In genomic region chr16:87582966-87583325, GRCh38 we compare ENCODE assay signal across 18 cellular contexts. TPM values are rescaled to one million over a fixed set of nuclear protein-coding genes. Genes with fewer than 3 reads are reported as not detected.
DNase-seq lines count a peak whose midpoint lies in the region; ATAC-seq and TF ChIP-seq lines count a peak whose summit lies in the region.
"Had no signal": no experiment of that assay in that cellular context is flagged by ENCODE, and none has a peak within 500 bp of the region (broad histone marks: within the 10 kb centered on the region; RNA-seq: fewer than 3 reads in every experiment).

No MANE protein-coding gene starts in this region.

- H3K27ac ChIP-seq in mammary epithelial cell (ENCODE audit: insufficient read depth, low read depth, low read length) = no peak overlapping the region
- H3K27ac ChIP-seq in fibroblast of lung (ENCODE audit: insufficient read depth, low read length) = peak overlapping the region; percentile 97
- H3K27ac ChIP-seq in psoas muscle = peak overlapping the region; percentile 73
- peak overlapping the region; percentile 85 for H3K27ac ChIP-seq in urinary bladder (ENCODE audit: low read depth)
- H3K27ac ChIP-seq: epithelial cell of prostate, HL-60, SK-N-MC had no signal

- in situ Hi-C loops in mammary epithelial cell (cut with MboI; ENCODE audit: low sequenced_read_pairs in 2 of 2) = loop anchor here in 1 of 2 donors (25.0 kb wide), 1 partner anchor 329 kb away; no protein-coding TSS in a partner anchor

- no peaks in the 10 kb centered on the region for H3K36me3 ChIP-seq in mammary epithelial cell (ENCODE audit: insufficient read depth, low read length)
- no peaks in the 10 kb centered on the region for H3K36me3 ChIP-seq in fibroblast of lung (ENCODE audit: control insufficient read depth, insufficient read depth, low read length)
- no peaks in the 10 kb centered on the region for H3K36me3 ChIP-seq in psoas muscle (ENCODE audit: insufficient read depth in 1 of 2, low read depth in 1 of 2)
- no peaks in the 10 kb centered on the region for H3K36me3 ChIP-seq in urinary bladder (ENCODE audit: insufficient read depth)

- no peaks in the 10 kb centered on the region for H3K79me2 ChIP-seq in mammary epithelial cell (ENCODE audit: insufficient read depth, low read length)
- no peaks in the 10 kb centered on the region for H3K79me2 ChIP-seq in fibroblast of lung (ENCODE audit: control insufficient read depth, insufficient read depth, low read length)

- intact Hi-C loops in MCF 10A (cut with micrococcal nuclease) (no loop called here), mammary epithelial cell (cut with micrococcal nuclease) (no loop called here), psoas muscle (cut with DNase I) (no loop called here), posterior cingulate gyrus (cut with DNase I) (no loop called here)

- no peak overlapping the region for H3K4me3 Mint-ChIP-seq in MCF 10A (ENCODE audit: unreplicated experiment)
- no peak overlapping the region for H3K4me3 Mint-ChIP-seq in T-helper 17 cell
- H3K4me3 Mint-ChIP-seq: CD8-positive, alpha-beta T cell; stimulated activated memory B cell treated with anti-CD40 and anti-IgM and Interleukin-4, amounts not matched to agents 10 μg/mL and 1 μg/mL and 100 μg/mL, for 72 hours had no signal

- CTCF ChIA-PET in MCF 10A (lab: Yijun Ruan, JAX) = interaction anchor here (1.1 to 2.1 kb wide), 2 partner anchors 53 to 118 kb away, joined by 3 to 19 read pairs; no protein-coding TSS in a partner anchor
- CTCF ChIA-PET in mammary epithelial cell (lab: Charles Lee; ENCODE audit: low non-redundant PET) = interaction anchor here (0.9 kb wide), 1 partner anchor 12 kb away, joined by 6 read pairs; no protein-coding TSS in a partner anchor

- H3K27me3 Mint-ChIP-seq in MCF 10A (ENCODE audit: insufficient read depth, unreplicated experiment) = no peaks in the 10 kb centered on the region
- peaks cover 71% of the 10 kb centered on the region for H3K27me3 Mint-ChIP-seq in T-helper 17 cell

- BruUV-seq in MCF 10A (replicated peaks; lab: Mats Ljungman, UMichigan) (no TSS peak), mammary epithelial cell (replicated peaks; lab: Mats Ljungman, UMichigan) (no TSS peak)

- no peaks in the 10 kb centered on the region for H3K9me3 Mint-ChIP-seq in MCF 10A (ENCODE audit: unreplicated experiment)
- H3K9me3 Mint-ChIP-seq: CD8-positive, alpha-beta T cell; stimulated activated memory B cell treated with anti-CD40 and anti-IgM and Interleukin-4, amounts not matched to agents 10 μg/mL and 1 μg/mL and 100 μg/mL, for 72 hours had no signal

- H3K27ac Mint-ChIP-seq in MCF 10A (ENCODE audit: low read depth, unreplicated experiment) = peak overlapping the region; percentile 73
- H3K27ac Mint-ChIP-seq in T-helper 17 cell = no peak overlapping the region
- H3K27ac Mint-ChIP-seq: CD8-positive, alpha-beta T cell; progenitor cell of endocrine pancreas; stimulated activated memory B cell treated with anti-CD40 and anti-IgM and Interleukin-4, amounts not matched to agents 10 μg/mL and 1 μg/mL and 100 μg/mL, for 72 hours had no signal

- H4K20me1 ChIP-seq in mammary epithelial cell (ENCODE audit: insufficient read depth, low read length) (no peaks in the 10 kb centered on the region), fibroblast of lung (ENCODE audit: control insufficient read depth, extremely low read depth, insufficient read depth, low read length) (no peaks in the 10 kb centered on the region)

- no peaks in the 10 kb centered on the region for H3K36me3 Mint-ChIP-seq in MCF 10A (ENCODE audit: insufficient read depth, unreplicated experiment)
- peaks cover 3% of the 10 kb centered on the region for H3K36me3 Mint-ChIP-seq in T-helper 17 cell (ENCODE audit: low read depth)
- H3K36me3 Mint-ChIP-seq: CD8-positive, alpha-beta T cell; stimulated activated memory B cell treated with anti-CD40 and anti-IgM and Interleukin-4, amounts not matched to agents 10 μg/mL and 1 μg/mL and 100 μg/mL, for 72 hours had no signal

- H3K4me2 ChIP-seq in mammary epithelial cell (ENCODE audit: insufficient read depth, low read depth, low read length) = no peak overlapping the region
- H3K4me2 ChIP-seq in fibroblast of lung (ENCODE audit: extremely low read depth, insufficient read depth, low read length) = peak overlapping the region; percentile 79

- dilution Hi-C loops in mammary epithelial cell (cut with HindIII; ENCODE audit: low sequenced_read_pairs) = no loop called here

- POLR2A ChIA-PET in MCF 10A (lab: Yijun Ruan, JAX) = interaction anchor here (0.7 to 2.0 kb wide), 6 partner anchors 12 to 253 kb away, joined by 3 to 8 read pairs (median 6); no protein-coding TSS in a partner anchor

- TF ChIP-seq CTCF in MCF 10A (IDR thresholded peaks at IDR 0.05; ENCODE audit: unreplicated experiment) = no peak
- no peak for TF ChIP-seq CTCF in mammary epithelial cell (conservative IDR thresholded peaks at IDR 0.05 in 1 of 2, IDR thresholded peaks at IDR 0.05 in 1 of 2; ENCODE audit: extremely low read depth in 1 of 2, insufficient read depth in 1 of 2, low read depth in 1 of 2, low read length in 2 of 2)
- TF ChIP-seq CTCF in fibroblast of lung (conservative IDR thresholded peaks at IDR 0.05 in 1 of 2, IDR thresholded peaks at IDR 0.05 in 1 of 2; ENCODE audit: low read depth in 1 of 2, low read length in 2 of 2) = no peak
- TF ChIP-seq CTCF in psoas muscle (IDR thresholded peaks at IDR 0.05) = no peak

- ATAC-seq in psoas muscle = no peak
- ATAC-seq in T-helper 17 cell = no peak
- ATAC-seq: CD8-positive, alpha-beta T cell; stimulated activated memory B cell treated with anti-CD40 and anti-IgM and Interleukin-4, amounts not matched to agents 10 μg/mL and 1 μg/mL and 100 μg/mL, for 72 hours had no signal

- H3K4me3 ChIP-seq in mammary epithelial cell (replicated peaks in 1 of 3; ENCODE audit: insufficient read depth in 1 of 3, low read depth in 2 of 3, low read length in 3 of 3) (no peak overlapping the region), fibroblast of lung (replicated peaks in 1 of 4; ENCODE audit: control extremely low read depth in 1 of 4, insufficient read depth in 1 of 4, low read depth in 3 of 4, low read length in 4 of 4) (no peak overlapping the region), psoas muscle (no peak overlapping the region), urinary bladder (ENCODE audit: low read depth, low read length) (no peak overlapping the region)
- H3K4me3 ChIP-seq: SK-N-MC had no signal

- WGBS in mammary epithelial cell (ENCODE audit: low coverage, missing lambda C conversion rate) = 70% methylated on average over 2 of the region's 2 CpGs
- WGBS in psoas muscle, 3 donors = 60 to 85% (median 68%) methylated on average over 2 of the region's 2 CpGs
- 75% methylated on average over 2 of the region's 2 CpGs for WGBS in urinary bladder

- no peak for DNase-seq in MCF 10A (ENCODE audit: unreplicated experiment)
- no peak for DNase-seq in mammary epithelial cell
- no peak for DNase-seq in fibroblast of lung (ENCODE audit: low read depth in 2 of 2)
- no peak for DNase-seq in psoas muscle
- no peak for DNase-seq in posterior cingulate gyrus
- DNase-seq in T-helper 17 cell = no peak
- no peak for DNase-seq in NCI-H2171 treated with DMSO at 0.1 percent for 48 hours (lab: John Stamatoyannopoulos, UW)
- DNase-seq: activated naive CD4-positive, alpha-beta T cell; CD8-positive, alpha-beta T cell; NCI-H187; stimulated activated CD4-positive, alpha-beta T cell treated with anti-CD3 and anti-CD28 coated beads, Interleukin-4, amount 100 ng/mL, for 24 hours had no signal

- H3K4me1 ChIP-seq in mammary epithelial cell (ENCODE audit: insufficient read depth, low read length) (peaks cover 8% of the 10 kb centered on the region), fibroblast of lung (ENCODE audit: control insufficient read depth, extremely low read depth, insufficient read depth, low read length) (peaks cover 25% of the 10 kb centered on the region), psoas muscle (peaks cover 5% of the 10 kb centered on the region), urinary bladder (ENCODE audit: insufficient read depth) (no peaks in the 10 kb centered on the region)

- H3K27me3 ChIP-seq in mammary epithelial cell (ENCODE audit: insufficient read depth, low read length) = peaks cover 3% of the 10 kb centered on the region
- H3K27me3 ChIP-seq in fibroblast of lung (ENCODE audit: control insufficient read depth, insufficient read depth, low read length) = no peaks in the 10 kb centered on the region
- H3K27me3 ChIP-seq in psoas muscle (ENCODE audit: insufficient read depth in 3 of 3, low read length in 2 of 3) = peaks cover 0 to 21% (median 2%) of the 10 kb centered on the region in 3 donors

- H3K4me1 Mint-ChIP-seq in MCF 10A (ENCODE audit: insufficient read depth, unreplicated experiment) (peaks cover 6% of the 10 kb centered on the region), T-helper 17 cell (no peaks in the 10 kb centered on the region)
- H3K4me1 Mint-ChIP-seq: stimulated activated memory B cell treated with anti-CD40 and anti-IgM and Interleukin-4, amounts not matched to agents 10 μg/mL and 1 μg/mL and 100 μg/mL, for 72 hours had no signal

- H3K9ac ChIP-seq in mammary epithelial cell (ENCODE audit: insufficient read depth, low read length) = no peak overlapping the region
- H3K9ac ChIP-seq in fibroblast of lung (ENCODE audit: insufficient read depth, low read length) = peak overlapping the region; percentile 85

- H3K9me3 ChIP-seq in mammary epithelial cell (replicated peaks; ENCODE audit: insufficient read depth, low read length) (no peaks in the 10 kb centered on the region), fibroblast of lung (ENCODE audit: control insufficient read depth, insufficient read depth, low read depth, low read length) (no peaks in the 10 kb centered on the region), psoas muscle (no peaks in the 10 kb centered on the region), T-helper 17 cell (ENCODE audit: control insufficient read depth, low read length, poor library complexity, severe bottlenecking) (no peaks in the 10 kb centered on the region)

- H2AFZ ChIP-seq in mammary epithelial cell (ENCODE audit: low read depth, low read length) = no peak overlapping the region
- H2AFZ ChIP-seq in fibroblast of lung (ENCODE audit: low read length) = peak overlapping the region; percentile 54

RNA-seq across cellular contexts. Expression of gene JPH3, which starts 19.4 kb away (rescaled TPM):
- total RNA-seq in MCF 10A (2022) (not detected in 2 replicates), mammary epithelial cell (not detected), fibroblast of lung (not detected in 2 replicates), psoas muscle (under 1 TPM in 2 of 4 donors, not detected in 2; 0.06 to 0.13 TPM), urinary bladder (0.95 TPM), T-helper 17 cell (under 1 TPM in 1 of 2 donors, not detected in 1; 0.08 TPM)
- polyA plus RNA-seq in mammary epithelial cell (not detected), fibroblast of lung (0.01 TPM in 1 of 2 replicates, not detected in the other), psoas muscle (under 1 TPM; 0.03 to 0.04 (median 0.04) TPM), urinary bladder (0.53 TPM)
- polyA minus RNA-seq in mammary epithelial cell (not detected), fibroblast of lung (ENCODE audit: low replicate concordance) (0.12 TPM in 1 of 2 replicates, not detected in the other)
- not detected in 2 replicates for polyA plus RNA-seq in fibroblast of lung (2012)
- total RNA-seq: activated CD8-positive, alpha-beta memory T cell treated with anti-CD3 and anti-CD28 coated beads for 36 hours; CD8-positive, alpha-beta T cell had no signal
